ENCODE assay signal across 1 cellular context in genomic region chr5:43019615-43020293, GRCh38.
A peak's percentile ranks its signal among the peaks of the same experiment; 100 is the strongest.
TF ChIP-seq lines count a peak whose summit lies in the region.

No MANE protein-coding gene starts in this region.

TF ChIP-seq in GM12878, 131 proteins besides CTCF, POLR2A, EP300 and RAD21 (continued from another document):
- TF ChIP-seq RUNX3 (IDR thresholded peaks at IDR 0.05; ENCODE audit: low read length) (peak; percentile 36; the same call in 1 of the 2 replicates), TARDBP (IDR thresholded peaks at IDR 0.05; ENCODE audit: borderline replicate concordance) (no peak), BCL3 (IDR thresholded peaks at IDR 0.05; ENCODE audit: borderline replicate concordance, insufficient read depth, low read depth, low read length, poor library complexity, severe bottlenecking) (peak; percentile 14), CREB1 (IDR thresholded peaks at IDR 0.05; ENCODE audit: low read depth) (peak; percentile 57), CHD2 (IDR thresholded peaks at IDR 0.05; ENCODE audit: borderline replicate concordance, low read depth, low read length) (0 out of 2 replicates have a peak, but pooled peaks have one; percentile 44), IKZF2 (IDR thresholded peaks at IDR 0.05) (peak in 1 of 2 experiments; percentile 41; a peak in 1 of 4 replicates), MXI1 (IDR thresholded peaks at IDR 0.05; ENCODE audit: low read depth, low read length) (peak; percentile 65; the same call in 1 of the 2 replicates), PML (IDR thresholded peaks at IDR 0.05; ENCODE audit: low read length) (peak; percentile 23; the same call in 1 of the 2 replicates), SREBF1 (IDR thresholded peaks at IDR 0.05; ENCODE audit: low read length) (no peak), KLF5 (IDR thresholded peaks at IDR 0.05; ENCODE audit: partially characterized antibody) (peak; percentile 20), POU2F2 (IDR thresholded peaks at IDR 0.05; ENCODE audit: borderline replicate concordance, low read depth, low read length) (peak; percentile 35; the same call in 1 of the 3 replicates), NBN (IDR thresholded peaks at IDR 0.05) (peak; percentile 69; the same call in 1 of the 2 replicates), CREM (IDR thresholded peaks at IDR 0.05; ENCODE audit: low read depth) (peak; percentile 68), NFIC (IDR thresholded peaks at IDR 0.05; ENCODE audit: low read depth, low read length) (peak; percentile 57; the same call in 1 of the 2 replicates), ATF2 (IDR thresholded peaks at IDR 0.05; ENCODE audit: low read length) (peak; percentile 62; the same call in 1 of the 2 replicates), SMARCA5 (IDR thresholded peaks at IDR 0.05) (peak; percentile 46; the same call in 1 of the 2 replicates), TCF7 (IDR thresholded peaks at IDR 0.05; ENCODE audit: borderline replicate concordance) (no peak), SMC3 (IDR thresholded peaks at IDR 0.05; ENCODE audit: borderline replicate concordance, low read length) (peak; percentile 31; the same call in 1 of the 2 replicates)
TF ChIP-seq in GM12878: peak in this region for 43.
